ENCODE assay signal across 8 cellular contexts in genomic region chr1:240004086-240004749, GRCh38.
DNase-seq lines count a peak whose midpoint lies in the region; ATAC-seq and TF ChIP-seq lines count a peak whose summit lies in the region.

No MANE protein-coding gene starts in this region.

- H3K79me1 ChIP-seq in mesenchymal stem cell (replicated peaks; ENCODE audit: low read length, poor library complexity, severe bottlenecking) = no peaks in the 10 kb centered on the region

- no peaks in the 10 kb centered on the region for H3K36me3 Mint-ChIP-seq in HFFc6 (ENCODE audit: low read depth)
- no peaks in the 10 kb centered on the region for H3K36me3 Mint-ChIP-seq in activated CD8-positive, alpha-beta T cell treated with anti-CD3 and anti-CD28 coated beads for 36 hours (ENCODE audit: low read depth)

- no peak overlapping the region for H2AFZ ChIP-seq in mesenchymal stem cell (ENCODE audit: low read depth, low read length)

- peak; percentile 39 for ATAC-seq in activated CD8-positive, alpha-beta T cell treated with anti-CD3 and anti-CD28 coated beads for 36 hours

- H3K4me2 ChIP-seq in mesenchymal stem cell (ENCODE audit: low read length, poor library complexity, severe bottlenecking) = no peak overlapping the region

- H4K91ac ChIP-seq in mesenchymal stem cell (ENCODE audit: low read length) = no peak overlapping the region

- H2BK15ac ChIP-seq in mesenchymal stem cell (ENCODE audit: low read depth, poor library complexity, severe bottlenecking) = no peak overlapping the region

- H3K9ac ChIP-seq in mesenchymal stem cell (ENCODE audit: low read length) = no peak overlapping the region

- H4K8ac ChIP-seq in mesenchymal stem cell (ENCODE audit: low read length) = no peak overlapping the region

- no peak overlapping the region for H3K14ac ChIP-seq in mesenchymal stem cell (ENCODE audit: low read length in 2 of 2)

- WGBS in mesenchymal stem cell = 58% methylated on average over 9 of the region's 12 CpGs

- H3K4ac ChIP-seq in mesenchymal stem cell (ENCODE audit: low read depth in 1 of 2, low read length in 2 of 2) = no peak overlapping the region

- CTCF ChIA-PET in activated CD8-positive, alpha-beta T cell treated with anti-CD3 and anti-CD28 coated beads for 36 hours (lab: Charles Lee) = interaction anchor here (0.8 to 3.6 kb wide), 7 partner anchors 8 to 52 kb away, joined by 3 to 26 read pairs (median 5); no protein-coding TSS in a partner anchor

- H3K27me3 ChIP-seq in mesenchymal stem cell (ENCODE audit: control insufficient read depth in 1 of 2, insufficient read depth in 1 of 2, low read length in 2 of 2) = peaks cover 0 to 10% of the 10 kb centered on the region in 2 experiments

- H3K9me3 ChIP-seq in mesenchymal stem cell (ENCODE audit: control insufficient read depth, low read length) = no peaks in the 10 kb centered on the region

- H3K9me3 Mint-ChIP-seq in HFFc6 = no peaks in the 10 kb centered on the region
- no peaks in the 10 kb centered on the region for H3K9me3 Mint-ChIP-seq in activated CD8-positive, alpha-beta T cell treated with anti-CD3 and anti-CD28 coated beads for 36 hours

- H3K4me1 Mint-ChIP-seq in HFFc6 (ENCODE audit: low read depth) = peaks cover 19% of the 10 kb centered on the region
- no peaks in the 10 kb centered on the region for H3K4me1 Mint-ChIP-seq in activated CD8-positive, alpha-beta T cell treated with anti-CD3 and anti-CD28 coated beads for 36 hours (ENCODE audit: low read depth)

- H3K36me3 ChIP-seq in mesenchymal stem cell (ENCODE audit: control insufficient read depth in 1 of 2, insufficient read depth in 2 of 2, low read depth in 1 of 2, low read length in 2 of 2) = peaks cover 0 to 6% of the 10 kb centered on the region in 2 experiments

- no peaks in the 10 kb centered on the region for H3K4me1 ChIP-seq in mesenchymal stem cell (ENCODE audit: control insufficient read depth, insufficient read depth, low read depth, low read length)

- peaks cover 13% of the 10 kb centered on the region for H3K27me3 Mint-ChIP-seq in HFFc6 (ENCODE audit: insufficient read depth)
- H3K27me3 Mint-ChIP-seq in activated CD8-positive, alpha-beta T cell treated with anti-CD3 and anti-CD28 coated beads for 36 hours = peaks cover 8% of the 10 kb centered on the region

- no peak overlapping the region for H2BK12ac ChIP-seq in mesenchymal stem cell (ENCODE audit: low read length in 2 of 2)

- TF ChIP-seq CTCF in HFFc6 (IDR thresholded peaks at IDR 0.05) = peak; percentile 96
- TF ChIP-seq CTCF in activated CD8-positive, alpha-beta T cell treated with anti-CD3 and anti-CD28 coated beads for 36 hours (IDR thresholded peaks at IDR 0.05) = peak; percentile 86

- no peak overlapping the region for H3K4me3 ChIP-seq in mesenchymal stem cell (ENCODE audit: insufficient read depth in 1 of 2, low read depth in 1 of 2, low read length in 2 of 2)

- no peak overlapping the region for H2BK5ac ChIP-seq in mesenchymal stem cell (ENCODE audit: low read depth, low read length, poor library complexity, severe bottlenecking)

- POLR2A ChIA-PET in activated CD8-positive, alpha-beta T cell treated with anti-CD3 and anti-CD28 coated beads for 36 hours (lab: Charles Lee) = no interaction called here

- no peak overlapping the region for H3K18ac ChIP-seq in mesenchymal stem cell (ENCODE audit: low read depth in 1 of 2, low read length in 2 of 2)

- intact Hi-C loops in activated CD8-positive, alpha-beta T cell treated with anti-CD3 and anti-CD28 coated beads for 36 hours (cut with micrococcal nuclease) = no loop called here

- H3K4me3 Mint-ChIP-seq in HFFc6 = no peak overlapping the region
- H3K4me3 Mint-ChIP-seq in activated CD8-positive, alpha-beta T cell treated with anti-CD3 and anti-CD28 coated beads for 36 hours = no peak overlapping the region

- DNase-seq in NCI-H2171 treated with DMSO at 0.1 percent for 48 hours (lab: John Stamatoyannopoulos, UW) = peak; percentile 10
- DNase-seq in NCI-H2171 (lab: John Stamatoyannopoulos, UW) = no peak
- DNase-seq in HFFc6 = peak; percentile 15
- peak; percentile 30 for DNase-seq in activated CD8-positive, alpha-beta T cell treated with anti-CD3 and anti-CD28 coated beads for 36 hours
- DNase-seq in mesenchymal stem cell = peak; percentile 12
- no peak for DNase-seq in cerebellar cortex (ENCODE audit: low spot score)
- no peak for DNase-seq in effector CD8-positive, alpha-beta T cell (lab: John Stamatoyannopoulos, UW)
- DNase-seq in NOMO-1 treated with DMSO at 0.1 percent for 48 hours (lab: John Stamatoyannopoulos, UW; ENCODE audit: unreplicated experiment) = no peak

- H2BK120ac ChIP-seq in mesenchymal stem cell (ENCODE audit: low read depth, low read length) = no peak overlapping the region

- H3K27ac ChIP-seq in mesenchymal stem cell (ENCODE audit: low read length, poor library complexity, severe bottlenecking) = no peak overlapping the region

- H3K27ac Mint-ChIP-seq in HFFc6 = no peak overlapping the region
- no peak overlapping the region for H3K27ac Mint-ChIP-seq in activated CD8-positive, alpha-beta T cell treated with anti-CD3 and anti-CD28 coated beads for 36 hours

- H3K23ac ChIP-seq in mesenchymal stem cell (ENCODE audit: low read length in 2 of 2) = no peak overlapping the region

- no peak overlapping the region for H2AK5ac ChIP-seq in mesenchymal stem cell (ENCODE audit: low read length, severe bottlenecking)

Comparison
In these comparisons a context has a peak if more than half of its experiments do, and no peak if none do; other contexts are left out.
1. DNase-seq: peak in NCI-H2171 treated with DMSO at 0.1 percent for 48 hours (single experiment), HFFc6 (single experiment), activated CD8-positive, alpha-beta T cell treated with anti-CD3 and anti-CD28 coated beads for 36 hours (single experiment) and mesenchymal stem cell (single experiment); none in NCI-H2171 (single experiment), cerebellar cortex (single experiment), effector CD8-positive, alpha-beta T cell (single experiment) and NOMO-1 treated with DMSO at 0.1 percent for 48 hours (single experiment).